ENCODE assay signal across 8 cellular contexts in the genomic region with DNA sequence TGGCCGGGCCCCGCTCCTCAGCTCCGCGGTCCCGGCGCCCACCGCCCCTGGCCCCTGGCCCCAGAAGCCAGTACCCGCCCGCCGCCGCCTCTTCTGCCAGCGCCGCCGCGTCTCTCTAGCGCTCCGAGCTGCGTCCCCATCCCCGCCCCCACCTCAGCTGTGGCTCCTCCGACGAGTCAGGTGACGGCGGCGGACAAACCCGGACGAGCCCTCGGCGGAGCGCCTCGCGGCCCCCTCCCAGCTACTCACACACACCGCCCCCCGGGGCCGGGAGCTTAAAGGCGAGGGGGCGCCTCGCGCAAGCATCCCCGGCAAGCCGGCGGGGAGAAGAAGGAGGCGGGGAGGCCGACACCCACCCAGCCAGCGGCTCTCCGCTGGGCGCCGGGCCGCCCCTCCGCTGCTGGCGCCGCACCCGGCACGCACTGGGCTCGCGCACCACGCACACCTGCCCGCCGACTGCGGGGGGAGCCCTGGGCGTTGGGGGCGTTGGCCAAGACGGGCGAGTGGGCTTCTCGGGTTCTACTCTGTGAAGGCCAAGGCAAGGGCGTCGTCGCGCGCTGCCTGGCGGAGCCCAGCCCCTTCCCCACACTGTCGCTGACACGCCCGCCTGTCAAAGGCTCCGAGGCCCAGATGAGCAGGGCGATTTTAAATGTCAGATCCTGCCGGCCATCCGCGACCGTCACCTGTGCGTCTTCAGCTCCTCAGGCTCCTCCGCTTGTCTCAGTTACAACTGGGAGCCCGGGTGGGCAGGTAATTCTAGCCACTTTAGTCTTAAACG. TPM values are rescaled to one million over a fixed set of nuclear protein-coding genes. Genes with fewer than 3 reads are reported as not detected.
DNase-seq lines count a peak whose midpoint lies in the region; ATAC-seq and TF ChIP-seq lines count a peak whose summit lies in the region.

A gene with protein sequence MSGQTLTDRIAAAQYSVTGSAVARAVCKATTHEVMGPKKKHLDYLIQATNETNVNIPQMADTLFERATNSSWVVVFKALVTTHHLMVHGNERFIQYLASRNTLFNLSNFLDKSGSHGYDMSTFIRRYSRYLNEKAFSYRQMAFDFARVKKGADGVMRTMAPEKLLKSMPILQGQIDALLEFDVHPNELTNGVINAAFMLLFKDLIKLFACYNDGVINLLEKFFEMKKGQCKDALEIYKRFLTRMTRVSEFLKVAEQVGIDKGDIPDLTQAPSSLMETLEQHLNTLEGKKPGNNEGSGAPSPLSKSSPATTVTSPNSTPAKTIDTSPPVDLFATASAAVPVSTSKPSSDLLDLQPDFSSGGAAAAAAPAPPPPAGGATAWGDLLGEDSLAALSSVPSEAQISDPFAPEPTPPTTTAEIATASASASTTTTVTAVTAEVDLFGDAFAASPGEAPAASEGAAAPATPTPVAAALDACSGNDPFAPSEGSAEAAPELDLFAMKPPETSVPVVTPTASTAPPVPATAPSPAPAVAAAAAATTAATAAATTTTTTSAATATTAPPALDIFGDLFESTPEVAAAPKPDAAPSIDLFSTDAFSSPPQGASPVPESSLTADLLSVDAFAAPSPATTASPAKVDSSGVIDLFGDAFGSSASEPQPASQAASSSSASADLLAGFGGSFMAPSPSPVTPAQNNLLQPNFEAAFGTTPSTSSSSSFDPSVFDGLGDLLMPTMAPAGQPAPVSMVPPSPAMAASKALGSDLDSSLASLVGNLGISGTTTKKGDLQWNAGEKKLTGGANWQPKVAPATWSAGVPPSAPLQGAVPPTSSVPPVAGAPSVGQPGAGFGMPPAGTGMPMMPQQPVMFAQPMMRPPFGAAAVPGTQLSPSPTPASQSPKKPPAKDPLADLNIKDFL (minus strand): TSS at position 132 of the 778 bp plus-strand sequence. CDS start 1,174 bp downstream, outside the sequence.

- H3K27ac ChIP-seq in iPS-18a (ENCODE audit: low read length), result no peak within 1 kb of the TSS

- in situ Hi-C loops in astrocyte of the cerebellum (cut with HindIII; ENCODE audit: low sequenced_read_pairs), result no loop called here

- no peak within 1 kb of the TSS for H3K27ac Mint-ChIP-seq in stimulated activated effector memory CD8-positive, alpha-beta T cell treated with anti-CD3 and anti-CD28 coated beads, Interleukin-12 subunit alpha, Interleukin-12 subunit beta, amount 100 ng/mL, for 72 hours
- H3K27ac Mint-ChIP-seq in Calu3 (ENCODE audit: unreplicated experiment), result no peak within 1 kb of the TSS

- BruUV-seq in Calu3 (replicated peaks; lab: Mats Ljungman, UMichigan), result no TSS peak

- H3K9ac ChIP-seq in iPS-18a (ENCODE audit: low read length), result no peak within 1 kb of the TSS

- peak within 1 kb of the TSS; percentile 56 for H3K4me3 Mint-ChIP-seq in stimulated activated effector memory CD8-positive, alpha-beta T cell treated with anti-CD3 and anti-CD28 coated beads, Interleukin-12 subunit alpha, Interleukin-12 subunit beta, amount 100 ng/mL, for 72 hours
- no peak within 1 kb of the TSS for H3K4me3 Mint-ChIP-seq in Calu3 (ENCODE audit: low read depth, unreplicated experiment)

- no peaks in the 10 kb centered on the region for H3K36me3 ChIP-seq in iPS-18a (ENCODE audit: control insufficient read depth, low read depth, low read length)

- DNase-seq in NCI-H1694 (lab: John Stamatoyannopoulos, UW) (peak; percentile 55), astrocyte of the cerebellum (ENCODE audit: low read depth) (no peak), AG20443 (ENCODE audit: low spot score) (no peak), Calu3 (no peak)
- no peak for DNase-seq in stimulated activated effector memory CD8-positive, alpha-beta T cell treated with anti-CD3 and anti-CD28 coated beads, Interleukin-12 subunit alpha, Interleukin-12 subunit beta, amount 100 ng/mL, for 72 hours (ENCODE audit: low spot score in 2 of 2)

- TF ChIP-seq CTCF in astrocyte of the cerebellum (IDR thresholded peaks at IDR 0.05; ENCODE audit: low read depth, low read length, missing control alignments) (no peak), Calu3 (IDR thresholded peaks at IDR 0.05; ENCODE audit: unreplicated experiment) (no peak)

- CTCF ChIA-PET in Calu3 (lab: Charles Lee), result no interaction called here

- H3K27me3 Mint-ChIP-seq in Calu3 (ENCODE audit: unreplicated experiment), result no peaks in the 10 kb centered on the region

- ATAC-seq in GM18907 (IDR thresholded peaks at IDR 0.05; ENCODE audit: unreplicated experiment), result peak; percentile 48
- peak; percentile 13 for ATAC-seq in stimulated activated effector memory CD8-positive, alpha-beta T cell treated with anti-CD3 and anti-CD28 coated beads, Interleukin-12 subunit alpha, Interleukin-12 subunit beta, amount 100 ng/mL, for 72 hours
- no peak for ATAC-seq in HG03196 (IDR thresholded peaks at IDR 0.05; ENCODE audit: unreplicated experiment)

- H3K4me1 ChIP-seq in iPS-18a (ENCODE audit: control insufficient read depth, low read depth, low read length), result peaks cover 4% of the 10 kb centered on the region

- intact Hi-C loops in Calu3 (cut with micrococcal nuclease; ENCODE audit: unreplicated experiment), result no loop called here

- H3K27me3 ChIP-seq in iPS-18a (ENCODE audit: control insufficient read depth, insufficient read depth, low read length), result peaks cover 44% of the 10 kb centered on the region

- no peaks in the 10 kb centered on the region for H3K4me1 Mint-ChIP-seq in stimulated activated effector memory CD8-positive, alpha-beta T cell treated with anti-CD3 and anti-CD28 coated beads, Interleukin-12 subunit alpha, Interleukin-12 subunit beta, amount 100 ng/mL, for 72 hours
- no peaks in the 10 kb centered on the region for H3K4me1 Mint-ChIP-seq in Calu3 (ENCODE audit: low read depth, unreplicated experiment)

- H3K9me3 ChIP-seq in iPS-18a (ENCODE audit: control insufficient read depth, low read depth, low read length), result no peaks in the 10 kb centered on the region

- peak within 1 kb of the TSS; percentile 56 for H3K4me3 ChIP-seq in astrocyte of the cerebellum (ENCODE audit: low read depth, low read length)
- peak within 1 kb of the TSS; percentile 73 for H3K4me3 ChIP-seq in iPS-18a (ENCODE audit: low read length)

- H3K9me3 Mint-ChIP-seq in stimulated activated effector memory CD8-positive, alpha-beta T cell treated with anti-CD3 and anti-CD28 coated beads, Interleukin-12 subunit alpha, Interleukin-12 subunit beta, amount 100 ng/mL, for 72 hours, result peaks cover 8% of the 10 kb centered on the region
- peaks cover 3% of the 10 kb centered on the region for H3K9me3 Mint-ChIP-seq in Calu3 (ENCODE audit: low read depth, unreplicated experiment)

- no peaks in the 10 kb centered on the region for H3K36me3 Mint-ChIP-seq in stimulated activated effector memory CD8-positive, alpha-beta T cell treated with anti-CD3 and anti-CD28 coated beads, Interleukin-12 subunit alpha, Interleukin-12 subunit beta, amount 100 ng/mL, for 72 hours
- no peaks in the 10 kb centered on the region for H3K36me3 Mint-ChIP-seq in Calu3 (ENCODE audit: insufficient read depth, unreplicated experiment)

RNA-seq across cellular contexts. Expression of the gene that starts here (rescaled TPM):
- total RNA-seq in Calu3 (2022), result not detected in 2 replicates
